ENCODE assay signal across 28 cellular contexts in genomic region chr10:124394583-124394982, GRCh38. TPM values are rescaled to one million over a fixed set of nuclear protein-coding genes. Genes with fewer than 3 reads are reported as not detected.
A peak's percentile ranks its signal among the peaks of the same experiment; 100 is the strongest.
DNase-seq lines count a peak whose midpoint lies in the region; ATAC-seq and TF ChIP-seq lines count a peak whose summit lies in the region.
"Had no signal": no experiment of that assay in that cellular context is flagged by ENCODE, and none has a peak within 500 bp of the region (broad histone marks: within the 10 kb centered on the region; RNA-seq: fewer than 3 reads in every experiment).

No MANE protein-coding gene starts in this region.

- no peaks in the 10 kb centered on the region for H3K79me2 ChIP-seq in PC-9 (ENCODE audit: low read depth)

- H3K27me3 Mint-ChIP-seq in CD8-positive, alpha-beta memory T cell: no peaks in the 10 kb centered on the region
- H3K27me3 Mint-ChIP-seq: activated CD4-positive, alpha-beta T cell treated with anti-CD3 and anti-CD28 coated beads for 36 hours; activated CD8-positive, alpha-beta T cell treated with anti-CD3 and anti-CD28 coated beads for 36 hours; activated T-helper 17 cell treated with anti-CD3 and anti-CD28 coated beads, Interleukin-2, amount 50 U/mL, for 72 hours; stimulated activated memory B cell treated with anti-CD40 and anti-IgM and Interleukin-4, amounts not matched to agents 10 μg/mL and 1 μg/mL and 100 μg/mL, for 72 hours had no signal

- BruUV-seq in PC-9 (replicated peaks; lab: Mats Ljungman, UMichigan): no TSS peak

- no peak overlapping the region for H3K4me3 ChIP-seq in heart left ventricle
- peak overlapping the region; percentile 16; the same call in 1 of the 2 replicates for H3K4me3 ChIP-seq in PC-9
- no peak overlapping the region for H3K4me3 ChIP-seq in uterus
- no peak overlapping the region for H3K4me3 ChIP-seq in CD8-positive, alpha-beta memory T cell (ENCODE audit: low read length)
- H3K4me3 ChIP-seq: GM12878, Peyer's patch, transverse colon had no signal

- H3K36me3 Mint-ChIP-seq in CD8-positive, alpha-beta memory T cell: peaks cover 0 to 21% (median 0%) of the 10 kb centered on the region in 3 donors
- H3K36me3 Mint-ChIP-seq: activated naive CD4-positive, alpha-beta T cell treated with anti-CD3 and anti-CD28 coated beads, Interleukin-2, amount 50 U/mL, for 72 hours; stimulated activated memory B cell treated with anti-CD40 and anti-IgM and Interleukin-4, amounts not matched to agents 10 μg/mL and 1 μg/mL and 100 μg/mL, for 72 hours had no signal

- no peak for TF ChIP-seq CTCF in heart left ventricle (IDR thresholded peaks at IDR 0.05)
- no peak for TF ChIP-seq CTCF in PC-9 (conservative IDR thresholded peaks at IDR 0.05)
- TF ChIP-seq CTCF in uterus (IDR thresholded peaks at IDR 0.05): no peak

- H2AFZ ChIP-seq in PC-9: no peak overlapping the region

- POLR2A ChIA-PET in PC-9 (lab: Charles Lee; ENCODE audit: unreplicated experiment): no interaction called here
- POLR2A ChIA-PET in CD8-positive, alpha-beta memory T cell (lab: Charles Lee): no interaction called here

- no peaks in the 10 kb centered on the region for H3K9me2 ChIP-seq in PC-9 (ENCODE audit: insufficient read depth)

- peaks cover 0 to 35% (median 30%) of the 10 kb centered on the region in 9 donors for H3K36me3 ChIP-seq in heart left ventricle
- H3K36me3 ChIP-seq in PC-9 (ENCODE audit: low read depth): no peaks in the 10 kb centered on the region
- no peaks in the 10 kb centered on the region for H3K36me3 ChIP-seq in uterus
- no peaks in the 10 kb centered on the region for H3K36me3 ChIP-seq in CD8-positive, alpha-beta memory T cell (ENCODE audit: insufficient read depth, low read length)

- no peak overlapping the region for H3K27ac ChIP-seq in heart left ventricle
- peak overlapping the region; percentile 98 for H3K27ac ChIP-seq in PC-9
- peak overlapping the region; percentile 56 for H3K27ac ChIP-seq in epithelial cell of prostate
- H3K27ac ChIP-seq in uterus: no peak overlapping the region
- no peak overlapping the region for H3K27ac ChIP-seq in CD8-positive, alpha-beta memory T cell (ENCODE audit: low read depth, low read length)
- H3K27ac ChIP-seq: Peyer's patch, transverse colon had no signal

- peaks cover 0 to 4% (median 0%) of the 10 kb centered on the region in 3 donors for H3K4me1 Mint-ChIP-seq in CD8-positive, alpha-beta memory T cell
- H3K4me1 Mint-ChIP-seq: activated CD4-positive, alpha-beta T cell treated with anti-CD3 and anti-CD28 coated beads for 36 hours; activated T-helper 17 cell treated with anti-CD3 and anti-CD28 coated beads, Interleukin-2, amount 50 U/mL, for 72 hours; stimulated activated memory B cell treated with anti-CD40 and anti-IgM and Interleukin-4, amounts not matched to agents 10 μg/mL and 1 μg/mL and 100 μg/mL, for 72 hours had no signal

- DNase-seq in cardiac septum (ENCODE audit: low spot score) (peak; percentile 10), heart left ventricle (no peak), PC-9 (peak in 1 of 2 experiments; percentile 89), epithelial cell of prostate (ENCODE audit: low read depth, low spot score) (no peak), uterus (no peak)
- DNase-seq in CD8-positive, alpha-beta memory T cell: no peak
- DNase-seq: activated CD4-positive, alpha-beta T cell treated with anti-CD3 and anti-CD28 coated beads for 36 hours; activated CD8-positive, alpha-beta T cell treated with anti-CD3 and anti-CD28 coated beads for 36 hours; amygdala; effector CD4-positive, alpha-beta T cell; mesenchymal stem cell; NCI-H1105 treated with DMSO at 0.1 percent for 48 hours; NCI-H1930; SW 1271; T-helper 9 cell; transverse colon had no signal

- H4K20me1 ChIP-seq in PC-9 (ENCODE audit: insufficient read depth): no peaks in the 10 kb centered on the region

- CTCF ChIA-PET in PC-9 (lab: Charles Lee): no interaction called here
- CTCF ChIA-PET in CD8-positive, alpha-beta memory T cell (lab: Charles Lee): interaction anchor here (0.9 to 3.3 kb wide), 2 partner anchors 9 to 400 kb away, joined by 3 to 18 read pairs; no protein-coding TSS in a partner anchor

- peaks cover 31% of the 10 kb centered on the region for H3F3A ChIP-seq in PC-9 (ENCODE audit: insufficient read depth, low read depth)

- no peak for TF ChIP-seq POLR2A in heart left ventricle (IDR thresholded peaks at IDR 0.05)
- no peak for TF ChIP-seq POLR2A in uterus (IDR thresholded peaks at IDR 0.05)

- no peak overlapping the region for H3K27ac Mint-ChIP-seq in CD8-positive, alpha-beta memory T cell
- H3K27ac Mint-ChIP-seq: activated CD4-positive, alpha-beta T cell treated with anti-CD3 and anti-CD28 coated beads for 36 hours; activated CD8-positive, alpha-beta T cell treated with anti-CD3 and anti-CD28 coated beads for 36 hours; activated naive CD4-positive, alpha-beta T cell treated with anti-CD3 and anti-CD28 coated beads, Interleukin-2, amount 50 U/mL, for 72 hours; activated T-helper 17 cell treated with anti-CD3 and anti-CD28 coated beads, Interleukin-2, amount 50 U/mL, for 72 hours; stimulated activated memory B cell treated with anti-CD40 and anti-IgM and Interleukin-4, amounts not matched to agents 10 μg/mL and 1 μg/mL and 100 μg/mL, for 72 hours had no signal

- no peak overlapping the region for H3K4me3 Mint-ChIP-seq in CD8-positive, alpha-beta memory T cell
- H3K4me3 Mint-ChIP-seq: activated CD4-positive, alpha-beta T cell treated with anti-CD3 and anti-CD28 coated beads for 36 hours; activated CD8-positive, alpha-beta T cell treated with anti-CD3 and anti-CD28 coated beads for 36 hours; activated T-helper 17 cell treated with anti-CD3 and anti-CD28 coated beads, Interleukin-2, amount 50 U/mL, for 72 hours; stimulated activated memory B cell treated with anti-CD40 and anti-IgM and Interleukin-4, amounts not matched to agents 10 μg/mL and 1 μg/mL and 100 μg/mL, for 72 hours had no signal

- H3K4me1 ChIP-seq in heart left ventricle: peaks cover 0 to under 1% (median 0%) of the 10 kb centered on the region in 12 donors
- peaks cover 30% of the 10 kb centered on the region for H3K4me1 ChIP-seq in PC-9 (replicated peaks; ENCODE audit: insufficient read depth)
- no peaks in the 10 kb centered on the region for H3K4me1 ChIP-seq in uterus
- H3K4me1 ChIP-seq in CD8-positive, alpha-beta memory T cell (ENCODE audit: insufficient read depth, low read length): peaks cover under 1% of the 10 kb centered on the region

- WGBS in heart left ventricle, 4 donors: 78 to 89% (median 87%) methylated on average over 1 of the region's 1 CpG

- intact Hi-C loops in cardiac septum (cut with DNase I): no loop called here
- intact Hi-C loops in heart left ventricle (cut with DNase I): loop anchor here in 1 of 10 donors (10.0 kb wide), 1 partner anchor 810 kb away; no protein-coding TSS in a partner anchor
- intact Hi-C loops in PC-9 (cut with micrococcal nuclease; ENCODE audit: unreplicated experiment): loop anchor here (5.0 kb wide), 1 partner anchor 353 kb away; no protein-coding TSS in a partner anchor
- intact Hi-C loops in uterus (cut with DNase I; ENCODE audit: low total_unique reads): no loop called here

- peak overlapping the region; percentile 58 for H3K4me2 ChIP-seq in PC-9

- H3K9me3 Mint-ChIP-seq in CD8-positive, alpha-beta memory T cell: no peaks in the 10 kb centered on the region
- H3K9me3 Mint-ChIP-seq: activated CD8-positive, alpha-beta T cell treated with anti-CD3 and anti-CD28 coated beads for 36 hours; activated naive CD4-positive, alpha-beta T cell treated with anti-CD3 and anti-CD28 coated beads, Interleukin-2, amount 50 U/mL, for 72 hours; activated T-helper 17 cell treated with anti-CD3 and anti-CD28 coated beads, Interleukin-2, amount 50 U/mL, for 72 hours had no signal

- H3K27me3 ChIP-seq in heart left ventricle (no peaks in the 10 kb centered on the region), PC-9 (ENCODE audit: insufficient read depth, low read depth) (no peaks in the 10 kb centered on the region), uterus (no peaks in the 10 kb centered on the region)
- no peaks in the 10 kb centered on the region for H3K27me3 ChIP-seq in CD8-positive, alpha-beta memory T cell (ENCODE audit: insufficient read depth, low read length, poor library complexity, severe bottlenecking)
- H3K27me3 ChIP-seq: Peyer's patch, transverse colon had no signal

- no peak for ATAC-seq in heart left ventricle
- no peak for ATAC-seq in HG02798 (IDR thresholded peaks at IDR 0.05; ENCODE audit: poor library complexity, unreplicated experiment)
- no peak for ATAC-seq in HG02938 (IDR thresholded peaks at IDR 0.05; ENCODE audit: unreplicated experiment)
- ATAC-seq: activated CD4-positive, alpha-beta T cell treated with anti-CD3 and anti-CD28 coated beads for 36 hours; activated CD8-positive, alpha-beta T cell treated with anti-CD3 and anti-CD28 coated beads for 36 hours; activated naive CD4-positive, alpha-beta T cell treated with anti-CD3 and anti-CD28 coated beads, Interleukin-2, amount 50 U/mL, for 72 hours; activated T-helper 17 cell treated with anti-CD3 and anti-CD28 coated beads, Interleukin-2, amount 50 U/mL, for 72 hours; GM12878; left lobe of liver; stimulated activated memory B cell treated with anti-CD40 and anti-IgM and Interleukin-4, amounts not matched to agents 10 μg/mL and 1 μg/mL and 100 μg/mL, for 72 hours had no signal

- no peaks in the 10 kb centered on the region for H3K9me3 ChIP-seq in heart left ventricle
- no peaks in the 10 kb centered on the region for H3K9me3 ChIP-seq in PC-9 (ENCODE audit: insufficient read depth, low read depth)
- H3K9me3 ChIP-seq in uterus: no peaks in the 10 kb centered on the region
- H3K9me3 ChIP-seq in CD8-positive, alpha-beta memory T cell (ENCODE audit: low read length): no peaks in the 10 kb centered on the region
- H3K9me3 ChIP-seq: Peyer's patch, transverse colon had no signal

RNA-seq across cellular contexts. Expression of gene OAT, which starts 24.1 kb away (rescaled TPM):
- 38.0 TPM for total RNA-seq in cardiac septum
- 10 to 100 TPM; 27.3 to 56.1 (median 33.8) TPM for total RNA-seq in heart left ventricle
- 10 to 100 TPM in 1 of 2 donors, 1 to 10 TPM in 1; 9.3 to 36.0 TPM for polyA plus RNA-seq in heart left ventricle
- total RNA-seq in PC-9 (2021): 73.8 and 130 TPM in 2 replicates
- 100 to 1,000 TPM in 2 of 4 donors, 10 to 100 TPM in 2; 75.3 to 175 (median 97.6) TPM for total RNA-seq in uterus
- 10 to 100 TPM; 44.1 to 46.8 TPM for total RNA-seq in CD8-positive, alpha-beta memory T cell
- 69.5 TPM for polyA plus RNA-seq in CD8-positive, alpha-beta memory T cell

RNA-seq across cellular contexts. Expression of gene NKX1-2, which starts 55.3 kb away (rescaled TPM):
- not detected for total RNA-seq in cardiac septum
- not detected for total RNA-seq in heart left ventricle
- not detected for polyA plus RNA-seq in heart left ventricle
- total RNA-seq in PC-9 (2021): 1.6 and 2.9 TPM in 2 replicates
- not detected for total RNA-seq in uterus
- total RNA-seq in CD8-positive, alpha-beta memory T cell: not detected
- not detected for polyA plus RNA-seq in CD8-positive, alpha-beta memory T cell
- total RNA-seq: A172; activated CD4-positive, alpha-beta T cell treated with anti-CD3 and anti-CD28 coated beads for 36 hours; activated CD8-positive, alpha-beta T cell treated with anti-CD3 and anti-CD28 coated beads for 36 hours; activated naive CD4-positive, alpha-beta T cell treated with anti-CD3 and anti-CD28 coated beads, Interleukin-2, amount 50 U/mL, for 72 hours; activated T-helper 17 cell treated with anti-CD3 and anti-CD28 coated beads, Interleukin-2, amount 50 U/mL, for 72 hours; glomerular endothelial cell; GM12878; osteocyte; Peyer's patch; subcutaneous adipose tissue; transverse colon had no signal
- polyA plus RNA-seq: GM12878 had no signal

Comparison
In these comparisons a context has a peak if more than half of its experiments do, and no peak if none do; other contexts are left out.
1. H3K27ac ChIP-seq: peak in PC-9 (single experiment) and epithelial cell of prostate (single experiment); none in heart left ventricle (0 of 12), uterus (0 of 2) and CD8-positive, alpha-beta memory T cell (single experiment).